In genomic region chr7:83468251-83468739, GRCh38 we compare ENCODE assay signal across 9 cellular contexts.
A peak's percentile ranks its signal among the peaks of the same experiment; 100 is the strongest.
DNase-seq lines count a peak whose midpoint lies in the region; ATAC-seq and TF ChIP-seq lines count a peak whose summit lies in the region.
"Had no signal": no experiment of that assay in that cellular context is flagged by ENCODE, and none has a peak within 500 bp of the region (broad histone marks: within the 10 kb centered on the region; RNA-seq: fewer than 3 reads in every experiment).

No MANE protein-coding gene starts in this region.

- no peak overlapping the region for H3K4me3 ChIP-seq in astrocyte of the cerebellum (ENCODE audit: low read depth, low read length)
- H3K4me3 ChIP-seq in iPS-18a (ENCODE audit: low read length): peak overlapping the region; percentile 9

- DNase-seq in AML-193 (lab: John Stamatoyannopoulos, UW) (peak; percentile 64 to 65), NCI-H2029 (lab: John Stamatoyannopoulos, UW) (peak; percentile 75), astrocyte of the cerebellum (ENCODE audit: low read depth) (peak; percentile 98), superior temporal gyrus (ENCODE audit: extremely low spot score) (peak; percentile 88)
- DNase-seq: naive B cell had no signal

- TF ChIP-seq CTCF in astrocyte of the cerebellum (IDR thresholded peaks at IDR 0.05; ENCODE audit: low read depth, low read length, missing control alignments): no peak

- H3K27me3 ChIP-seq in iPS-18a (ENCODE audit: control insufficient read depth, insufficient read depth, low read length): no peaks in the 10 kb centered on the region

- in situ Hi-C loops in astrocyte of the cerebellum (cut with HindIII; ENCODE audit: low sequenced_read_pairs): no loop called here

- peaks cover 22% of the 10 kb centered on the region for H3K36me3 ChIP-seq in iPS-18a (ENCODE audit: control insufficient read depth, low read depth, low read length)

- peak; percentile 86 for ATAC-seq in GM18861 (IDR thresholded peaks at IDR 0.05; ENCODE audit: unreplicated experiment)
- ATAC-seq in HG03064 (IDR thresholded peaks at IDR 0.05; ENCODE audit: low read depth, unreplicated experiment): peak; percentile 98
- no peak for ATAC-seq in GM19452 (IDR thresholded peaks at IDR 0.05; ENCODE audit: unreplicated experiment)

- H3K4me1 ChIP-seq in iPS-18a (ENCODE audit: control insufficient read depth, low read depth, low read length): peaks cover 26% of the 10 kb centered on the region

- H3K9me3 ChIP-seq in iPS-18a (ENCODE audit: control insufficient read depth, low read depth, low read length): no peaks in the 10 kb centered on the region

- peak overlapping the region; percentile 83 for H3K27ac ChIP-seq in iPS-18a (ENCODE audit: low read length)

- H3K9ac ChIP-seq in iPS-18a (ENCODE audit: low read length): peak overlapping the region; percentile 46
